33 cellular contexts compared by ENCODE assay signal in the genomic region with DNA sequence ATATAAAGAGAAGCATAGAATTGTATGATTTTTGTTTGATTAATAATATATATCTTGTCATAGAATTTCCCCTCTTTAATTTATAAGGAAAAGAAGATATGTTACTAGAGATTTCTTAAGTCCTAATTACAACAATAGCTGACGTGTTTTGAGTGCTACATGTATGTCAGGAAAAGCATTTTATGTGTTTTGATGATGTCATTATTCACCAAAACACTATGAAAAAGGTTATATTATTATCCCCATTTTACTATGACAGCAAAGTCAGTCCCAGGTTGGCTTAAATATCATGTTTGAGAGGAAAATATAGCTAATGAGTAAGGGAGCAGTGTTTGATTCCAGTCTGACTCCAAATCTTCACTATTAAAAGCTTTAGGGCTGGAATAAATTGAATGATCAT.
"Had no signal": no experiment of that assay in that cellular context is flagged by ENCODE, and none has a peak within 500 bp of the region (broad histone marks: within the 10 kb centered on the region; RNA-seq: fewer than 3 reads in every experiment).

No MANE protein-coding gene starts in this region.

- H3K9me3 ChIP-seq: adrenal gland, body of pancreas, breast epithelium had no signal

- FAIRE-seq: astrocyte, TTC549 had no signal

- H3K36me3 ChIP-seq: adrenal gland, brain microvascular endothelial cell, breast epithelium had no signal

- DNase-seq: activated B cell treated with CpG ODN at 0.5 μM for 24 hours; activated CD4-positive, alpha-beta memory T cell treated with anti-CD3 and anti-CD28 coated beads for 36 hours; activated CD4-positive, alpha-beta T cell treated with anti-CD3 and anti-CD28 coated beads for 4 hours; activated CD4-positive, alpha-beta T cell treated with anti-CD3 and anti-CD28 coated beads, Interleukin-2, amount 10 ng/mL, durations not matched to agents 24 days and 14 days; activated CD4-positive, alpha-beta T cell treated with anti-CD3 and anti-CD28 coated beads, Interleukin-2, amount 50 U/mL, for 1 hour; activated CD4-positive, alpha-beta T cell treated with anti-CD3 and anti-CD28 coated beads, Interleukin-2, amount 50 U/mL, for 4 hours; activated CD4-positive, CD25-positive, alpha-beta regulatory T cell treated with anti-CD3 and anti-CD28 coated beads, Interleukin-2, amount 50 U/mL, for 72 hours; activated CD8-positive, alpha-beta memory T cell treated with anti-CD3 and anti-CD28 coated beads, Interleukin-2, amount 50 U/mL, for 4 hours; activated CD8-positive, alpha-beta T cell treated with anti-CD3 and anti-CD28 coated beads for 36 hours; activated effector memory CD4-positive, alpha-beta T cell treated with anti-CD3 and anti-CD28 coated beads, Interleukin-2, amount 50 U/mL, for 16 hours; activated gamma-delta T cell treated with Interleukin-2 at 50 U/mL for 16 hours; activated naive CD4-positive, alpha-beta T cell; activated naive CD4-positive, alpha-beta T cell treated with anti-CD3 and anti-CD28 coated beads for 36 hours; activated naive CD4-positive, alpha-beta T cell treated with anti-CD3 and anti-CD28 coated beads, Interleukin-2, amount 50 U/mL, for 16 hours; activated naive CD8-positive, alpha-beta T cell treated with anti-CD3 and anti-CD28 coated beads for 36 hours; activated T-cell treated with anti-CD3 and anti-CD28 coated beads for 4 hours; activated T-cell treated with anti-CD3 and anti-CD28 coated beads, Interleukin-2, amount 50 U/mL, for 1 hour; activated T-cell treated with anti-CD3 and anti-CD28 coated beads, Interleukin-2, amount 50 U/mL, for 4 hours; activated T-cell treated with anti-CD3 and anti-CD28 coated beads, Interleukin-2, amount 50 U/mL, for 72 hours; adrenal gland; amniotic stem cell; aorta; body of pancreas; brain microvascular endothelial cell; central memory CD4-positive, alpha-beta T cell; T-helper 2 cell; T-helper 9 cell had no signal

- H3K27ac ChIP-seq: adrenal gland, body of pancreas, brain microvascular endothelial cell, breast epithelium, VCaP had no signal

- H3K27me3 ChIP-seq: adrenal gland, body of pancreas, brain microvascular endothelial cell, breast epithelium had no signal

- ATAC-seq: activated CD8-positive, alpha-beta T cell treated with anti-CD3 and anti-CD28 coated beads for 36 hours; activated naive CD4-positive, alpha-beta T cell treated with anti-CD3 and anti-CD28 coated beads, Interleukin-2, amount 50 U/mL, for 72 hours; activated T-cell treated with anti-CD3 and anti-CD28 coated beads, Interleukin-2, amount 50 U/mL, for 4 hours; activated T-cell treated with anti-CD3 and anti-CD28 coated beads, Interleukin-2, amount 50 U/mL, for 72 hours; activated T-helper 17 cell treated with anti-CD3 and anti-CD28 coated beads, Interleukin-2, amount 50 U/mL, for 72 hours; body of pancreas had no signal

- H3K4me1 ChIP-seq: adrenal gland, body of pancreas, breast epithelium had no signal

- H3K4me3 ChIP-seq: adrenal gland, body of pancreas, breast epithelium had no signal
